8 cellular contexts compared by ENCODE assay signal in genomic region chr10:62083868-62084267, GRCh38.
DNase-seq lines count a peak whose midpoint lies in the region; ATAC-seq and TF ChIP-seq lines count a peak whose summit lies in the region.

No MANE protein-coding gene starts in this region.

- peak in 3 of 4 donors; percentile 54 to 59 (median 55) for ATAC-seq in psoas muscle
- ATAC-seq in HG02610 (IDR thresholded peaks at IDR 0.05; ENCODE audit: unreplicated experiment): no peak

- no peak overlapping the region for H3K4me3 ChIP-seq in fibroblast of lung (replicated peaks in 1 of 4; ENCODE audit: control extremely low read depth in 1 of 4, insufficient read depth in 1 of 4, low read depth in 3 of 4, low read length in 4 of 4)
- H3K4me3 ChIP-seq in psoas muscle: no peak overlapping the region

- H3K4me2 ChIP-seq in fibroblast of lung (ENCODE audit: extremely low read depth, insufficient read depth, low read length): peak overlapping the region; percentile 7

- peaks cover 57% of the 10 kb centered on the region for H3K79me2 ChIP-seq in fibroblast of lung (ENCODE audit: control insufficient read depth, insufficient read depth, low read length)

- POLR2A ChIA-PET in RWPE1 (lab: Yijun Ruan, JAX; ENCODE audit: low non-redundant PET): no interaction called here

- no peaks in the 10 kb centered on the region for H3K9me3 ChIP-seq in fibroblast of lung (ENCODE audit: control insufficient read depth, insufficient read depth, low read depth, low read length)
- no peaks in the 10 kb centered on the region for H3K9me3 ChIP-seq in psoas muscle

- DNase-seq in DMS53 (lab: John Stamatoyannopoulos, UW): peak; percentile 38
- DNase-seq in DMS53 treated with DMSO at 0.1 percent for 48 hours (lab: John Stamatoyannopoulos, UW; ENCODE audit: unreplicated experiment): no peak
- DNase-seq in RWPE1 (ENCODE audit: low spot score): peak; percentile 77
- DNase-seq in fibroblast of lung (ENCODE audit: low read depth in 2 of 2): peak; percentile 76 to 89
- peak in 1 of 2 donors; percentile 57 for DNase-seq in psoas muscle
- DNase-seq in GM13976 (ENCODE audit: low spot score): no peak
- no peak for DNase-seq in RKO (ENCODE audit: low spot score)

- in situ Hi-C loops in GM13976 (cut with MboI; ENCODE audit: low sequenced_read_pairs, unreplicated experiment): no loop called here

- H3K36me3 ChIP-seq in fibroblast of lung (ENCODE audit: control insufficient read depth, insufficient read depth, low read length): peaks cover 9% of the 10 kb centered on the region
- peaks cover 4 to 52% of the 10 kb centered on the region in 2 donors for H3K36me3 ChIP-seq in psoas muscle (ENCODE audit: insufficient read depth in 1 of 2, low read depth in 1 of 2)

- H3K27me3 ChIP-seq in fibroblast of lung (ENCODE audit: control insufficient read depth, insufficient read depth, low read length): no peaks in the 10 kb centered on the region
- H3K27me3 ChIP-seq in psoas muscle (ENCODE audit: insufficient read depth in 3 of 3, low read length in 2 of 3): no peaks in the 10 kb centered on the region

- CTCF ChIA-PET in RWPE1 (lab: Yijun Ruan, JAX): no interaction called here

- intact Hi-C loops in psoas muscle (cut with DNase I): loop anchor here in 1 of 2 donors (5.0 kb wide), 2 partner anchors 37 to 182 kb away; partner anchors contain the start of gene ARID5B

- H3K9ac ChIP-seq in fibroblast of lung (ENCODE audit: insufficient read depth, low read length): no peak overlapping the region

- H4K20me1 ChIP-seq in fibroblast of lung (ENCODE audit: control insufficient read depth, extremely low read depth, insufficient read depth, low read length): no peaks in the 10 kb centered on the region

- H2AFZ ChIP-seq in fibroblast of lung (ENCODE audit: low read length): no peak overlapping the region

- TF ChIP-seq CTCF in RWPE1 (conservative IDR thresholded peaks at IDR 0.05; ENCODE audit: low read depth) (no peak), fibroblast of lung (conservative IDR thresholded peaks at IDR 0.05 in 1 of 2, IDR thresholded peaks at IDR 0.05 in 1 of 2; ENCODE audit: low read depth in 1 of 2, low read length in 2 of 2) (no peak), psoas muscle (IDR thresholded peaks at IDR 0.05) (no peak), GM13976 (IDR thresholded peaks at IDR 0.05; ENCODE audit: borderline replicate concordance, control extremely low read depth, extremely low read depth, insufficient read depth, missing control alignments) (no peak)

- peaks cover 38% of the 10 kb centered on the region for H3K4me1 ChIP-seq in fibroblast of lung (ENCODE audit: control insufficient read depth, extremely low read depth, insufficient read depth, low read length)
- H3K4me1 ChIP-seq in psoas muscle: peaks cover 59% of the 10 kb centered on the region

- 0 to 8% (median 5%) methylated on average over 1 of the region's 1 CpG for WGBS in psoas muscle, 3 donors

- H3K27ac ChIP-seq in RWPE1: peak overlapping the region; percentile 96
- peak overlapping the region; percentile 80 for H3K27ac ChIP-seq in fibroblast of lung (ENCODE audit: insufficient read depth, low read length)
- H3K27ac ChIP-seq in psoas muscle: peak overlapping the region; percentile 82

Comparison
In these comparisons a context has a peak if more than half of its experiments do, and no peak if none do; other contexts are left out.
1. DNase-seq: peak in DMS53 (single experiment), RWPE1 (single experiment) and fibroblast of lung (2 of 2); none in DMS53 treated with DMSO at 0.1 percent for 48 hours (single experiment), GM13976 (single experiment) and RKO (single experiment).
2. Peak in every context shown above with its lines, with median percentiles within 50 percentile points of each other: H3K27ac ChIP-seq.